In genomic region chr3:138960417-138960852, GRCh38 we compare ENCODE assay signal across 23 cellular contexts. TPM values are rescaled to one million over a fixed set of nuclear protein-coding genes. Genes with fewer than 3 reads are reported as not detected.
DNase-seq lines count a peak whose midpoint lies in the region; ATAC-seq and TF ChIP-seq lines count a peak whose summit lies in the region.
"Had no signal": no experiment of that assay in that cellular context is flagged by ENCODE, and none has a peak within 500 bp of the region (broad histone marks: within the 10 kb centered on the region; RNA-seq: fewer than 3 reads in every experiment).

No MANE protein-coding gene starts in this region.

- peak; percentile 28 to 39 for ATAC-seq in natural killer cell treated with Interleukin-12 subunit alpha and Interleukin-12 subunit beta and Interleukin-15 and Interleukin-18, amount 100 ng/mL, for 72 hours
- ATAC-seq in natural killer cell (no peak), memory B cell (ENCODE audit: low read depth) (peak; percentile 19), thoracic aorta (ENCODE audit: insufficient number of reproducible peaks, low FRiP score, low read depth) (no peak), GM19328 (IDR thresholded peaks at IDR 0.05; ENCODE audit: unreplicated experiment) (no peak)
- peak; percentile 39 for ATAC-seq in activated naive CD8-positive, alpha-beta T cell treated with anti-CD3 and anti-CD28 coated beads, Interleukin-2, amount 10 ng/mL, durations not matched to agents 7 days and 5 days (ENCODE audit: low read depth)

- TF ChIP-seq CTCF in natural killer cell (IDR thresholded peaks at IDR 0.05) (no peak), thoracic aorta (IDR thresholded peaks at IDR 0.05) (no peak), Peyer's patch (IDR thresholded peaks at IDR 0.05) (no peak)

- DNase-seq in natural killer cell treated with Interleukin-12 subunit alpha and Interleukin-12 subunit beta and Interleukin-15 and Interleukin-18, amount 100 ng/mL, for 72 hours (ENCODE audit: low spot score), result no peak
- DNase-seq in natural killer cell, result no peak
- no peak for DNase-seq in activated naive CD8-positive, alpha-beta T cell treated with anti-CD3 and anti-CD28 coated beads, Interleukin-2, amount 10 ng/mL, durations not matched to agents 7 days and 5 days
- no peak for DNase-seq in memory B cell (ENCODE audit: low spot score in 2 of 2)
- DNase-seq in thoracic aorta (ENCODE audit: low spot score), result no peak
- DNase-seq in Peyer's patch, result no peak
- no peak for DNase-seq in NCI-H446 treated with DMSO at 0.1 percent for 48 hours (lab: John Stamatoyannopoulos, UW)
- DNase-seq: activated CD4-positive, alpha-beta T cell treated with anti-CD3 and anti-CD28 coated beads for 4 hours; activated gamma-delta T cell; brain microvascular endothelial cell; DMS153; GOT3; NCI-H2081; NCI-H774; RPMI8226; stimulated activated naive CD4-positive, alpha-beta T cell; uterus had no signal

- no peak for TF ChIP-seq POLR2A in Peyer's patch (IDR thresholded peaks at IDR 0.05)

- H3K4me3 Mint-ChIP-seq in natural killer cell treated with Interleukin-12 subunit alpha and Interleukin-12 subunit beta and Interleukin-15 and Interleukin-18, amount 100 ng/mL, for 72 hours, result peak overlapping the region; percentile 20
- H3K4me3 Mint-ChIP-seq in natural killer cell, result no peak overlapping the region
- peak overlapping the region; percentile 56 for H3K4me3 Mint-ChIP-seq in activated naive CD8-positive, alpha-beta T cell treated with anti-CD3 and anti-CD28 coated beads, Interleukin-2, amount 10 ng/mL, durations not matched to agents 7 days and 5 days
- H3K4me3 Mint-ChIP-seq in memory B cell, result peak overlapping the region; percentile 39
- H3K4me3 Mint-ChIP-seq: neural progenitor cell had no signal

- peaks cover 38 to 63% of the 10 kb centered on the region in 2 donors for H3K27me3 Mint-ChIP-seq in natural killer cell treated with Interleukin-12 subunit alpha and Interleukin-12 subunit beta and Interleukin-15 and Interleukin-18, amount 100 ng/mL, for 72 hours
- H3K27me3 Mint-ChIP-seq in natural killer cell (ENCODE audit: low read depth in 2 of 2) (peaks cover 39 to 50% of the 10 kb centered on the region in 2 donors), memory B cell (peaks cover 34% of the 10 kb centered on the region)
- H3K27me3 Mint-ChIP-seq in activated naive CD8-positive, alpha-beta T cell treated with anti-CD3 and anti-CD28 coated beads, Interleukin-2, amount 10 ng/mL, durations not matched to agents 7 days and 5 days, result peaks cover 35% of the 10 kb centered on the region

- H3K27ac Mint-ChIP-seq in natural killer cell treated with Interleukin-12 subunit alpha and Interleukin-12 subunit beta and Interleukin-15 and Interleukin-18, amount 100 ng/mL, for 72 hours, result no peak overlapping the region
- H3K27ac Mint-ChIP-seq in natural killer cell, result no peak overlapping the region
- peak overlapping the region; percentile 31 for H3K27ac Mint-ChIP-seq in activated naive CD8-positive, alpha-beta T cell treated with anti-CD3 and anti-CD28 coated beads, Interleukin-2, amount 10 ng/mL, durations not matched to agents 7 days and 5 days
- H3K27ac Mint-ChIP-seq in memory B cell, result no peak overlapping the region
- H3K27ac Mint-ChIP-seq: neural progenitor cell had no signal

- peak overlapping the region; percentile 16 for H3K4me3 ChIP-seq in thoracic aorta
- H3K4me3 ChIP-seq in Peyer's patch, result no peak overlapping the region
- H3K4me3 ChIP-seq: lung, neural progenitor cell had no signal

- H3K27me3 ChIP-seq in thoracic aorta (replicated peaks; ENCODE audit: insufficient read depth) (no peaks in the 10 kb centered on the region), Peyer's patch (peaks cover 0 to 10% of the 10 kb centered on the region in 2 donors)
- H3K27me3 ChIP-seq: uterus had no signal

- peaks cover 11 to 15% of the 10 kb centered on the region in 2 donors for H3K4me1 Mint-ChIP-seq in natural killer cell treated with Interleukin-12 subunit alpha and Interleukin-12 subunit beta and Interleukin-15 and Interleukin-18, amount 100 ng/mL, for 72 hours (ENCODE audit: low read depth in 2 of 2)
- peaks cover 11 to 17% of the 10 kb centered on the region in 2 donors for H3K4me1 Mint-ChIP-seq in natural killer cell
- H3K4me1 Mint-ChIP-seq in activated naive CD8-positive, alpha-beta T cell treated with anti-CD3 and anti-CD28 coated beads, Interleukin-2, amount 10 ng/mL, durations not matched to agents 7 days and 5 days, result peaks cover 7% of the 10 kb centered on the region
- H3K4me1 Mint-ChIP-seq in memory B cell, result peaks cover 6% of the 10 kb centered on the region
- H3K4me1 Mint-ChIP-seq: neural progenitor cell had no signal

- H3K36me3 ChIP-seq in thoracic aorta (no peaks in the 10 kb centered on the region), Peyer's patch (no peaks in the 10 kb centered on the region)
- H3K36me3 ChIP-seq: brain microvascular endothelial cell, neural progenitor cell, uterus had no signal

- H3K9me3 ChIP-seq in thoracic aorta, result peaks cover 7% of the 10 kb centered on the region
- H3K9me3 ChIP-seq in Peyer's patch, result peaks cover 0 to 4% (median 0%) of the 10 kb centered on the region in 4 donors

- H3K27ac ChIP-seq in thoracic aorta (no peak overlapping the region), Peyer's patch (no peak overlapping the region)
- H3K27ac ChIP-seq: brain microvascular endothelial cell, neural progenitor cell, uterus had no signal

- H3K4me1 ChIP-seq in thoracic aorta (ENCODE audit: control insufficient read depth in 1 of 2, low read depth in 2 of 2) (peaks cover 0 to 6% of the 10 kb centered on the region in 2 donors), Peyer's patch (peaks cover 0 to 5% (median 0%) of the 10 kb centered on the region in 4 donors)
- H3K4me1 ChIP-seq: neural progenitor cell, uterus had no signal

- H3K9me3 Mint-ChIP-seq in natural killer cell treated with Interleukin-12 subunit alpha and Interleukin-12 subunit beta and Interleukin-15 and Interleukin-18, amount 100 ng/mL, for 72 hours, result no peaks in the 10 kb centered on the region
- H3K9me3 Mint-ChIP-seq in natural killer cell (peaks cover 2 to 3% of the 10 kb centered on the region in 2 donors), memory B cell (peaks cover 7% of the 10 kb centered on the region)
- peaks cover 3% of the 10 kb centered on the region for H3K9me3 Mint-ChIP-seq in activated naive CD8-positive, alpha-beta T cell treated with anti-CD3 and anti-CD28 coated beads, Interleukin-2, amount 10 ng/mL, durations not matched to agents 7 days and 5 days

- POLR2A ChIA-PET in activated naive CD8-positive, alpha-beta T cell treated with anti-CD3 and anti-CD28 coated beads, Interleukin-2, amount 10 ng/mL, durations not matched to agents 7 days and 5 days (lab: Charles Lee), result no interaction called here

- intact Hi-C loops in natural killer cell (cut with micrococcal nuclease), result no loop called here

- peaks cover 7% of the 10 kb centered on the region for H3K36me3 Mint-ChIP-seq in natural killer cell treated with Interleukin-12 subunit alpha and Interleukin-12 subunit beta and Interleukin-15 and Interleukin-18, amount 100 ng/mL, for 72 hours
- H3K36me3 Mint-ChIP-seq in natural killer cell (no peaks in the 10 kb centered on the region), memory B cell (no peaks in the 10 kb centered on the region)
- H3K36me3 Mint-ChIP-seq in activated naive CD8-positive, alpha-beta T cell treated with anti-CD3 and anti-CD28 coated beads, Interleukin-2, amount 10 ng/mL, durations not matched to agents 7 days and 5 days, result no peaks in the 10 kb centered on the region
- H3K36me3 Mint-ChIP-seq: neural progenitor cell had no signal

RNA-seq across cellular contexts. Expression of gene FOXL2NB, which starts 13.4 kb away (rescaled TPM):
- total RNA-seq in natural killer cell treated with Interleukin-12 subunit alpha and Interleukin-12 subunit beta and Interleukin-15 and Interleukin-18, amount 100 ng/mL, for 72 hours, result not detected
- not detected for total RNA-seq in natural killer cell
- total RNA-seq in activated naive CD8-positive, alpha-beta T cell treated with anti-CD3 and anti-CD28 coated beads, Interleukin-2, amount 10 ng/mL, durations not matched to agents 7 days and 5 days, result not detected
- total RNA-seq in thoracic aorta, result not detected
- total RNA-seq in Peyer's patch, result not detected
- total RNA-seq: HT1080; lung; T-helper 1 cell treated with Interleukin-12 subunit alpha and Interleukin-12 subunit beta and Interleukin-4 antibody, amounts not matched to agents 30 ng/mL and 1 ng/mL, for 36 hours had no signal

RNA-seq across cellular contexts. Expression of gene FOXL2, which starts 13.5 kb away (rescaled TPM):
- not detected for total RNA-seq in natural killer cell treated with Interleukin-12 subunit alpha and Interleukin-12 subunit beta and Interleukin-15 and Interleukin-18, amount 100 ng/mL, for 72 hours
- total RNA-seq in natural killer cell (not detected), thoracic aorta (not detected), Peyer's patch (not detected)
- not detected for total RNA-seq in activated naive CD8-positive, alpha-beta T cell treated with anti-CD3 and anti-CD28 coated beads, Interleukin-2, amount 10 ng/mL, durations not matched to agents 7 days and 5 days
- total RNA-seq: HT1080; T-helper 1 cell treated with Interleukin-12 subunit alpha and Interleukin-12 subunit beta and Interleukin-4 antibody, amounts not matched to agents 30 ng/mL and 1 ng/mL, for 36 hours had no signal

RNA-seq across cellular contexts. Expression of gene PRR23A, which starts 45.6 kb away (rescaled TPM):
- not detected for total RNA-seq in natural killer cell treated with Interleukin-12 subunit alpha and Interleukin-12 subunit beta and Interleukin-15 and Interleukin-18, amount 100 ng/mL, for 72 hours
- not detected for total RNA-seq in natural killer cell
- total RNA-seq in activated naive CD8-positive, alpha-beta T cell treated with anti-CD3 and anti-CD28 coated beads, Interleukin-2, amount 10 ng/mL, durations not matched to agents 7 days and 5 days, result not detected
- not detected for total RNA-seq in thoracic aorta
- total RNA-seq in Peyer's patch, result not detected
- total RNA-seq: HT1080; lung; MCF 10A; T-helper 1 cell treated with Interleukin-12 subunit alpha and Interleukin-12 subunit beta and Interleukin-4 antibody, amounts not matched to agents 30 ng/mL and 1 ng/mL, for 36 hours; uterus had no signal

Comparison
In these comparisons a context has a peak if more than half of its experiments do, and no peak if none do; other contexts are left out.
1. ATAC-seq: peak in natural killer cell treated with Interleukin-12 subunit alpha and Interleukin-12 subunit beta and Interleukin-15 and Interleukin-18, amount 100 ng/mL, for 72 hours (2 of 2), activated naive CD8-positive, alpha-beta T cell treated with anti-CD3 and anti-CD28 coated beads, Interleukin-2, amount 10 ng/mL, durations not matched to agents 7 days and 5 days (single experiment) and memory B cell (single experiment); none in natural killer cell (0 of 3), thoracic aorta (single experiment) and GM19328 (single experiment).